In genomic region chr4:99648321-99648720, GRCh38 we compare ENCODE assay signal across 25 cellular contexts. TPM values are rescaled to one million over a fixed set of nuclear protein-coding genes. Genes with fewer than 3 reads are reported as not detected.
DNase-seq lines count a peak whose midpoint lies in the region; ATAC-seq and TF ChIP-seq lines count a peak whose summit lies in the region.
"Had no signal": no experiment of that assay in that cellular context is flagged by ENCODE, and none has a peak within 500 bp of the region (broad histone marks: within the 10 kb centered on the region; RNA-seq: fewer than 3 reads in every experiment).

No MANE protein-coding gene starts in this region.

- H3K4me1 ChIP-seq in Karpas-422 (ENCODE audit: low read length): peaks cover 91% of the 10 kb centered on the region
- peaks cover 16 to 47% of the 10 kb centered on the region in 2 donors for H3K4me1 ChIP-seq in adrenal gland (replicated peaks in 1 of 2)
- H3K4me1 ChIP-seq: Caco-2 had no signal

- H3K4me1 Mint-ChIP-seq in nephron progenitor cell: peaks cover 63% of the 10 kb centered on the region
- H3K4me1 Mint-ChIP-seq: CD4-positive, CD25-positive, alpha-beta regulatory T cell had no signal

- DNase-seq in Karpas-422 (no peak), adrenal gland (peak in 3 of 7 donors; percentile 46 to 51 (median 49)), nephron progenitor cell (no peak), retinal pigment epithelial cell (ENCODE audit: low read depth) (peak; percentile 70), erythroblast (lab: John Stamatoyannopoulos, UW) (no peak), cerebellum (ENCODE audit: low spot score) (no peak)
- DNase-seq: ACHN; AML-193; Caco-2; CD4-positive, CD25-positive, alpha-beta regulatory T cell; DMS79 treated with DMSO at 0.1 percent for 48 hours; NCI-H1048; NCI-H146; NCI-H2081; NCI-H774; Right ventricle myocardium superior; SK-N-SH had no signal

- H3K4me2 ChIP-seq in Karpas-422 (ENCODE audit: low read depth, low read length, poor library complexity, severe bottlenecking): peak overlapping the region; percentile 58
- H3K4me2 ChIP-seq: KMS-11, SK-N-SH had no signal

- H3K27me3 Mint-ChIP-seq in nephron progenitor cell (ENCODE audit: low read depth, poor library complexity): peaks cover 3% of the 10 kb centered on the region
- H3K27me3 Mint-ChIP-seq: CD4-positive, CD25-positive, alpha-beta regulatory T cell had no signal

- intact Hi-C loops in adrenal gland (cut with DNase I): no loop called here

- no peak overlapping the region for H2AFZ ChIP-seq in Karpas-422 (ENCODE audit: low read length)

- no peak for ATAC-seq in GM21619 (IDR thresholded peaks at IDR 0.05; ENCODE audit: unreplicated experiment)
- ATAC-seq in GM21723 (IDR thresholded peaks at IDR 0.05; ENCODE audit: unreplicated experiment): no peak
- ATAC-seq: HepG2, Panc1 had no signal

- H3K36me3 Mint-ChIP-seq in nephron progenitor cell (ENCODE audit: low read depth): no peaks in the 10 kb centered on the region
- H3K36me3 Mint-ChIP-seq: CD4-positive, CD25-positive, alpha-beta regulatory T cell had no signal

- whole genome bisulfite sequencing in adrenal gland, 4 donors: 30 to 58% (median 45%) methylated on average over 1 of the region's 1 CpG

- H3K27me3 ChIP-seq in Karpas-422 (ENCODE audit: low read length): no peaks in the 10 kb centered on the region
- H3K27me3 ChIP-seq in adrenal gland: no peaks in the 10 kb centered on the region

- H3K36me3 ChIP-seq in Karpas-422 (ENCODE audit: insufficient read depth, low read length) (no peaks in the 10 kb centered on the region), adrenal gland (replicated peaks in 1 of 2) (no peaks in the 10 kb centered on the region)

- H3K9me3 Mint-ChIP-seq in nephron progenitor cell: peaks cover 7% of the 10 kb centered on the region

- H3K4me3 Mint-ChIP-seq in nephron progenitor cell: peak overlapping the region; percentile 17
- H3K4me3 Mint-ChIP-seq: CD4-positive, CD25-positive, alpha-beta regulatory T cell had no signal

- H3K27ac Mint-ChIP-seq in nephron progenitor cell: peak overlapping the region; percentile 86
- H3K27ac Mint-ChIP-seq: CD4-positive, CD25-positive, alpha-beta regulatory T cell had no signal

- H4K20me1 ChIP-seq in Karpas-422 (ENCODE audit: insufficient read depth, low read depth, low read length): no peaks in the 10 kb centered on the region

- no peaks in the 10 kb centered on the region for H3K9me3 ChIP-seq in Karpas-422 (ENCODE audit: low read length)
- H3K9me3 ChIP-seq in adrenal gland (replicated peaks in 1 of 3): no peaks in the 10 kb centered on the region
- H3K9me3 ChIP-seq: Caco-2, SK-N-SH had no signal

- no peaks in the 10 kb centered on the region for H3K9me2 ChIP-seq in Karpas-422 (replicated peaks; ENCODE audit: insufficient read depth, low read length)
- H3K9me2 ChIP-seq: SK-N-SH had no signal

- TF ChIP-seq CTCF in adrenal gland (IDR thresholded peaks at IDR 0.05) (no peak), nephron progenitor cell (IDR thresholded peaks at IDR 0.05) (no peak), retinal pigment epithelial cell (conservative IDR thresholded peaks at IDR 0.05; ENCODE audit: low read depth, low read length) (no peak)

- no peaks in the 10 kb centered on the region for H3K79me2 ChIP-seq in Karpas-422 (ENCODE audit: low read length)

- H3K27ac ChIP-seq in Karpas-422 (ENCODE audit: low read length): no peak overlapping the region
- H3K27ac ChIP-seq in adrenal gland: peak overlapping the region in 4 of 5 donors; percentile 45 to 68 (median 58)
- H3K27ac ChIP-seq: KMS-11 had no signal

- H3K9ac ChIP-seq in Karpas-422 (ENCODE audit: low read length): peak overlapping the region; percentile 53
- H3K9ac ChIP-seq: KMS-11, SK-N-SH had no signal

- TF ChIP-seq POLR2A in adrenal gland (IDR thresholded peaks at IDR 0.05): no peak
- TF ChIP-seq POLR2A in erythroblast (IDR thresholded peaks at IDR 0.05; ENCODE audit: low read length): no peak

- H3K4me3 ChIP-seq in Karpas-422 (ENCODE audit: low read length): peak overlapping the region; percentile 55
- no peak overlapping the region for H3K4me3 ChIP-seq in adrenal gland
- H3K4me3 ChIP-seq in retinal pigment epithelial cell (ENCODE audit: low read length): no peak overlapping the region

RNA-seq across cellular contexts. Expression of gene C4orf54, which starts 9.3 kb away (rescaled TPM):
- 3.4 and 4.7 TPM in 2 replicates for total RNA-seq in Karpas-422 (2014; rRNA removed; shearing (Covaris generic); ENCODE audit: low replicate concordance)
- total RNA-seq in adrenal gland (under 1 TPM in 7 of 8 donors, not detected in 1; under 0.01 to 0.37 (median 0.13) TPM), cerebellum (not detected)
- under 1 TPM; 0.03 to 0.09 (median 0.08) TPM for polyA plus RNA-seq in adrenal gland
- total RNA-seq: Caco-2; CD4-positive, CD25-positive, alpha-beta regulatory T cell; G401; H1; HepG2; MCF 10A had no signal
- polyA plus RNA-seq: CD4-positive, CD25-positive, alpha-beta regulatory T cell; H1; HepG2; SK-N-SH had no signal
